13 cellular contexts compared by ENCODE assay signal in the genomic region with DNA sequence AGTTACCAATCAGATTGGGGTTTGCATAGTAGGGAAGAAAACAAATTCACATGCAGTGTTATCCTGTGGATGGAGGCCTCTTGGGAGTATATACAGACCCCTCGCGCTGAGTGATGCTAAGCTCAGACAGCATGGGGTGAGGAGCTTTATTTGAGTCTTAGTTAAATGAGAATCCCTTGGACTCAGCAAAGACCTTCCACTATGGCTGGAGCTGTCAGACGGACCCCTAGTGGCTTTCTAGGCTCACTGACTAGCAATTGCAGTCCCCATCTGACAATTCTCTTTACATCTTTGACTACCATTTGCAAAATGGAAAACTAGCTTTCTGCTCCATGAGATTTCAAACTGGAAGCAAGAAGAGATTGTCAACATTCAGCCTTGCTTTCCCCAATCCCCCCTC.
A peak's percentile ranks its signal among the peaks of the same experiment; 100 is the strongest.
DNase-seq lines count a peak whose midpoint lies in the region; FAIRE-seq and TF ChIP-seq lines count a peak whose summit lies in the region.
"Had no signal": no experiment of that assay in that cellular context is flagged by ENCODE, and none has a peak within 500 bp of the region (broad histone marks: within the 10 kb centered on the region; RNA-seq: fewer than 3 reads in every experiment).

No MANE protein-coding gene starts in this region.

- no peaks in the 10 kb centered on the region for H3K79me1 ChIP-seq in H1 (ENCODE audit: low read depth, low read length)

- H3K23me2 ChIP-seq in H1 (ENCODE audit: low read depth, low read length), result no peaks in the 10 kb centered on the region

- H3K14ac ChIP-seq in H1 (ENCODE audit: insufficient read length), result no peak overlapping the region

- H3K18ac ChIP-seq in H1 (ENCODE audit: extremely low read depth, low read length), result no peak overlapping the region

- H3K4me3 ChIP-seq in H1 (ENCODE audit: extremely low read depth in 1 of 4, insufficient read depth in 2 of 4, low read depth in 3 of 4, low read length in 4 of 4) (no peak overlapping the region), retinal pigment epithelial cell (ENCODE audit: low read length) (no peak overlapping the region)
- H3K4me3 ChIP-seq: tibial nerve had no signal

- H4K8ac ChIP-seq in H1 (ENCODE audit: extremely low read depth, insufficient read depth, low read length), result no peak overlapping the region

- no peak overlapping the region for H3K4ac ChIP-seq in H1 (replicated peaks; ENCODE audit: insufficient read length, low read depth, low read length)

- no peaks in the 10 kb centered on the region; a peak in 1 of 4 replicates for H3K9me3 ChIP-seq in H1 (ENCODE audit: insufficient read depth in 2 of 2, low read depth in 1 of 2, low read length in 1 of 2)
- H3K9me3 ChIP-seq: tibial nerve had no signal

- H3K4me2 ChIP-seq in H1 (ENCODE audit: insufficient read depth in 1 of 2, low read depth in 2 of 2, low read length in 2 of 2), result no peak overlapping the region

- no peak overlapping the region for H4K91ac ChIP-seq in H1 (replicated peaks; ENCODE audit: insufficient read length, low read length)

- no peak overlapping the region for H3K56ac ChIP-seq in H1 (replicated peaks; ENCODE audit: insufficient read length, low read depth, low read length)

- H3K27me3 ChIP-seq in H1 (replicated peaks in 1 of 4; ENCODE audit: control insufficient read depth in 3 of 4, extremely low read depth in 1 of 4, insufficient read depth in 3 of 4, low read length in 3 of 4), result no peaks in the 10 kb centered on the region
- H3K27me3 ChIP-seq: tibial nerve had no signal

- peak; percentile 65 for FAIRE-seq in H1 (lab: Jason Lieb, UNC)
- FAIRE-seq: A204.1 had no signal

- H2BK20ac ChIP-seq in H1 (ENCODE audit: low read length), result no peak overlapping the region

- TF ChIP-seq CTCF in H1 (IDR thresholded peaks at IDR 0.05; ENCODE audit: control extremely low read depth in 1 of 3, insufficient read depth in 1 of 3, low read depth in 1 of 3, low read length in 3 of 3) (peak; percentile 22 to 66 (median 34)), retinal pigment epithelial cell (conservative IDR thresholded peaks at IDR 0.05; ENCODE audit: low read depth, low read length) (peak; percentile 43)

- peak; percentile 8 for DNase-seq in NCI-H146 (lab: John Stamatoyannopoulos, UW)
- DNase-seq in NCI-H146 treated with DMSO at 0.1 percent for 48 hours (lab: John Stamatoyannopoulos, UW; ENCODE audit: unreplicated experiment), result no peak
- peak; percentile 26 for DNase-seq in NCI-H524 treated with DMSO at 0.1 percent for 48 hours (lab: John Stamatoyannopoulos, UW)
- no peak for DNase-seq in H1 (ENCODE audit: low read depth in 1 of 2, low spot score in 2 of 2)
- DNase-seq in retinal pigment epithelial cell (ENCODE audit: low read depth), result no peak
- no peak for DNase-seq in stimulated activated CD8-positive, alpha-beta memory T cell treated with anti-CD3 and anti-CD28 coated beads, Interleukin-4, amount 100 ng/mL, for 48 hours
- no peak for DNase-seq in activated effector memory CD4-positive, alpha-beta T cell treated with anti-CD3 and anti-CD28 coated beads, Interleukin-2, amount 50 U/mL, for 16 hours
- no peak for DNase-seq in NCI-H1417 treated with DMSO at 0.1 percent for 48 hours (lab: John Stamatoyannopoulos, UW)
- DNase-seq: GOT3, mammary epithelial cell, NCI-H510A had no signal

- H2BK12ac ChIP-seq in H1 (ENCODE audit: low read depth, low read length), result no peak overlapping the region

- peak; percentile 40 to 60; a peak in 3 of 4 replicates for TF ChIP-seq RAD21 in H1 (IDR thresholded peaks at IDR 0.05 in 1 of 2, conservative IDR thresholded peaks at IDR 0.05 in 1 of 2; ENCODE audit: low read depth in 2 of 2, low read length in 2 of 2)

- H3K4me1 ChIP-seq in H1 (replicated peaks in 1 of 4; ENCODE audit: control insufficient read depth in 3 of 4, insufficient read depth in 4 of 4, low read length in 3 of 4), result no peaks in the 10 kb centered on the region
- H3K4me1 ChIP-seq: tibial nerve had no signal

- no peak overlapping the region for H2AK5ac ChIP-seq in H1 (ENCODE audit: low read depth, low read length)

- no peak overlapping the region for H2AFZ ChIP-seq in H1 (ENCODE audit: low read length)

- no peak overlapping the region for H2BK15ac ChIP-seq in H1 (ENCODE audit: low read length)

- H3K23ac ChIP-seq in H1 (ENCODE audit: insufficient read length), result no peak overlapping the region

- WGBS in H1 (ENCODE audit: extremely low coverage in 1 of 2, insufficient coverage in 1 of 2, insufficient read length in 1 of 2, insufficient replicate concordance in 2 of 2, low coverage in 1 of 2, low lambda C conversion rate in 2 of 2, missing lambda C conversion rate in 1 of 2), 2 experiments, result 61% methylated on average over 3 of the region's 3 CpGs; no CpG with 5 or more reads in 1 of the 2 experiments

- CTCF ChIA-PET in H1 (lab: Charles Lee; ENCODE audit: partially characterized antibody), result interaction anchor here (0.8 to 3.2 kb wide), 12 partner anchors 8 to 508 kb away, joined by 3 to 30 read pairs (median 4); no protein-coding TSS in a partner anchor

- no peak for TF ChIP-seq EP300 in H1 (IDR thresholded peaks at IDR 0.05; ENCODE audit: borderline replicate concordance in 1 of 2, low read depth in 2 of 2, low read length in 2 of 2)

- no peak overlapping the region for H2BK5ac ChIP-seq in H1 (ENCODE audit: low read depth, low read length)

- no peak overlapping the region for H4K5ac ChIP-seq in H1 (ENCODE audit: insufficient read length, low read depth, low read length)

- POLR2A ChIA-PET in H1 (lab: Charles Lee; ENCODE audit: partially characterized antibody), result no interaction called here

- H3K36me3 ChIP-seq in H1 (ENCODE audit: control insufficient read depth in 2 of 4, insufficient read depth in 4 of 4, low read length in 3 of 4), result no peaks in the 10 kb centered on the region
- H3K36me3 ChIP-seq: tibial nerve had no signal

- H3K9ac ChIP-seq in H1 (replicated peaks in 1 of 4; ENCODE audit: extremely low read depth in 1 of 4, low read depth in 3 of 4, low read length in 3 of 4), result no peak overlapping the region

- no peaks in the 10 kb centered on the region for H3K79me2 ChIP-seq in H1 (ENCODE audit: control insufficient read depth in 1 of 2, insufficient read depth in 2 of 2, low read length in 2 of 2)

- no peak for TF ChIP-seq POLR2A in H1 (IDR thresholded peaks at IDR 0.05; ENCODE audit: control extremely low read depth in 1 of 2, low read depth in 2 of 2, low read length in 2 of 2)

- no peak overlapping the region for H2BK120ac ChIP-seq in H1 (replicated peaks; ENCODE audit: low read depth, low read length)

- H4K20me1 ChIP-seq in H1 (replicated peaks in 1 of 2; ENCODE audit: control insufficient read depth in 1 of 2, insufficient read depth in 2 of 2, low read length in 2 of 2), result no peaks in the 10 kb centered on the region

- no peak overlapping the region for H3K27ac ChIP-seq in H1 (ENCODE audit: low read depth, low read length)
- H3K27ac ChIP-seq: tibial nerve had no signal

TF ChIP-seq in H1, 55 proteins besides CTCF, POLR2A, EP300 and RAD21:
- TF ChIP-seq BACH1 (IDR thresholded peaks at IDR 0.05; ENCODE audit: low read length), result no peak
- TF ChIP-seq SIN3A (conservative IDR thresholded peaks at IDR 0.05 in 1 of 2, IDR thresholded peaks at IDR 0.05 in 1 of 2; ENCODE audit: low read depth in 1 of 2, low read length in 2 of 2), result no peak
- TF ChIP-seq, protein P1, sequence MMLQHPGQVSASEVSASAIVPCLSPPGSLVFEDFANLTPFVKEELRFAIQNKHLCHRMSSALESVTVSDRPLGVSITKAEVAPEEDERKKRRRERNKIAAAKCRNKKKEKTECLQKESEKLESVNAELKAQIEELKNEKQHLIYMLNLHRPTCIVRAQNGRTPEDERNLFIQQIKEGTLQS (IDR thresholded peaks at IDR 0.05; ENCODE audit: insufficient read depth, low read depth, low read length), result no peak
- no peak for TF ChIP-seq CBX5 (IDR thresholded peaks at IDR 0.05; ENCODE audit: low read depth, low read length)
- no peak for TF ChIP-seq HDAC2 (IDR thresholded peaks at IDR 0.05; ENCODE audit: borderline replicate concordance in 1 of 2, low read depth in 2 of 2, low read length in 2 of 2)
- TF ChIP-seq, protein P2, sequence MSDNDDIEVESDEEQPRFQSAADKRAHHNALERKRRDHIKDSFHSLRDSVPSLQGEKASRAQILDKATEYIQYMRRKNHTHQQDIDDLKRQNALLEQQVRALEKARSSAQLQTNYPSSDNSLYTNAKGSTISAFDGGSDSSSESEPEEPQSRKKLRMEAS (IDR thresholded peaks at IDR 0.05), result no peak
- TF ChIP-seq KDM5A (IDR thresholded peaks at IDR 0.05; ENCODE audit: low read length), result no peak

Comparison
In these comparisons a context has a peak if more than half of its experiments do, and no peak if none do; other contexts are left out.
1. DNase-seq: peak in NCI-H146 (single experiment) and NCI-H524 treated with DMSO at 0.1 percent for 48 hours (single experiment); none in NCI-H146 treated with DMSO at 0.1 percent for 48 hours (single experiment), H1 (0 of 2), retinal pigment epithelial cell (single experiment), stimulated activated CD8-positive, alpha-beta memory T cell treated with anti-CD3 and anti-CD28 coated beads, Interleukin-4, amount 100 ng/mL, for 48 hours (single experiment), activated effector memory CD4-positive, alpha-beta T cell treated with anti-CD3 and anti-CD28 coated beads, Interleukin-2, amount 50 U/mL, for 16 hours (single experiment) and NCI-H1417 treated with DMSO at 0.1 percent for 48 hours (single experiment).